Comparison of ENCODE assay signal across 17 cellular contexts in the genomic region with DNA sequence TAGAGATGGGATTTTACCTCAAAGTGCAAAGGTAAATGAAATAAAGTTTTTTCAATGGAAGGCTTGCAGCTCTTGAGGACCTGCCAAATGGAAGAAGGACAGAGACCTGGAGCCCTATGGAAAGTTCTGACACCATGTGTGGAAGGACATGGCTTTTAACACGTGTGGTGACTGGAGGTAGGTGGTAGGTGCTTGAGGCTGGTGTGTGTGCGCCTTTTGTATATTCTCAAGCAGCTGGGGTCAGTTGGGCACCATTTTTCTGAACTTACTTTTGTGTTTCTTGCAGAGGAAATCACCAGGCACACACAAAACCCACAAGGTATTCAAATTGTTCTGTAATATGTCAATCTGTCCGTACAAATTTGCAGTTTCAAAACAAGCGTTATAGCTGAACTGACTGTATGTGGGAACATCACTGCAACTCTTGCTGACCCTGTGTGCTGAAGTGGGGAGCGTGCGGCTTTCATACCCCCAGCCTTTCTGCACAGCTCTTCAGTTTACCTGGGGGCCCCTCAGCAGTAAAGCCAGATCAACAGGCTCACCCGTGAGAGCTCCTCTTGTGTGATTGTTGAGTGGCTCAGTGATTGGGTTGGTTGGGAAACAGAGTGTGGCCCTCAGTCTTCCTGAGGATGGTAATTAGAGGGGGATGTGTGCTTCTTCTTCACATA.
"Had no signal": no experiment of that assay in that cellular context is flagged by ENCODE, and none has a peak within 500 bp of the region (broad histone marks: within the 10 kb centered on the region; RNA-seq: fewer than 3 reads in every experiment).

No MANE protein-coding gene starts in this region.

- H3K9me3 ChIP-seq: heart left ventricle, lower lobe of right lung, pancreas, sigmoid colon had no signal

- H3K27me3 ChIP-seq: pancreas had no signal

- H3K4me1 ChIP-seq: lower lobe of right lung had no signal

- H3K27ac ChIP-seq: brain microvascular endothelial cell, heart left ventricle, lower lobe of right lung, pancreas, sigmoid colon had no signal

- FAIRE-seq: frontal cortex, pancreas had no signal

- DNase-seq: activated CD4-positive, alpha-beta T cell treated with anti-CD3 and anti-CD28 coated beads, Interleukin-2, amount 10 ng/mL, durations not matched to agents 7 days and 5 days; activated CD8-positive, alpha-beta memory T cell treated with anti-CD3 and anti-CD28 coated beads, Interleukin-2, amount 50 U/mL, for 48 hours; activated gamma-delta T cell treated with Interleukin-2 at 50 U/mL for 16 hours; anterior cingulate cortex; brain microvascular endothelial cell; cerebellar nuclear complex; effector memory CD4-positive, alpha-beta T cell; heart left ventricle; immature natural killer cell; lower lobe of right lung; pancreas; sigmoid colon; stimulated activated CD4-positive, alpha-beta T cell treated with anti-CD3 and anti-CD28 coated beads, Interleukin-12 subunit alpha, Interleukin-12 subunit beta, amount 100 ng/mL, for 4 hours; substantia nigra; T-helper 2 cell had no signal

- H3K4me3 ChIP-seq: heart left ventricle, lower lobe of right lung, pancreas, sigmoid colon had no signal

- H3K36me3 ChIP-seq: brain microvascular endothelial cell, heart left ventricle, lower lobe of right lung, pancreas, sigmoid colon had no signal

- ATAC-seq: heart left ventricle; lower lobe of right lung; stimulated activated memory B cell treated with anti-CD40 and anti-IgM and Interleukin-4, amounts not matched to agents 10 μg/mL and 1 μg/mL and 100 μg/mL, for 72 hours had no signal
